26 cellular contexts compared by ENCODE assay signal in genomic region chr6:137910843-137911456, GRCh38. TPM values are rescaled to one million over a fixed set of nuclear protein-coding genes. Genes with fewer than 3 reads are reported as not detected.
DNase-seq lines count a peak whose midpoint lies in the region; ATAC-seq, FAIRE-seq and TF ChIP-seq lines count a peak whose summit lies in the region.
"Had no signal": no experiment of that assay in that cellular context is flagged by ENCODE, and none has a peak within 500 bp of the region (broad histone marks: within the 10 kb centered on the region; RNA-seq: fewer than 3 reads in every experiment).

No MANE protein-coding gene starts in this region.

- FAIRE-seq in GM12878 (lab: Jason Lieb, UNC): no peak
- FAIRE-seq: colon had no signal

- TF ChIP-seq POLR2A in GM12878 (IDR thresholded peaks at IDR 0.05; ENCODE audit: low read depth, low read length): no peak

- no peak overlapping the region for H3K4me3 ChIP-seq in left ventricle myocardium inferior
- H3K4me3 ChIP-seq in MM.1S (ENCODE audit: low read length): no peak overlapping the region
- H3K4me3 ChIP-seq in GM12878: peak overlapping the region; percentile 56
- H3K4me3 ChIP-seq in ascending aorta: no peak overlapping the region
- H3K4me3 ChIP-seq: mucosa of descending colon, tibial nerve had no signal

- intact Hi-C loops in left ventricle myocardium inferior (cut with micrococcal nuclease): no loop called here
- intact Hi-C loops in Right ventricle myocardium inferior (cut with DNase I): no loop called here
- intact Hi-C loops in GM12878 (cut with micrococcal nuclease; ENCODE audit: unreplicated experiment): no loop called here
- intact Hi-C loops in ascending aorta (cut with DNase I): no loop called here

- POLR2A ChIA-PET in GM12878 (lab: Charles Lee): interaction anchor here (0.6 to 6.7 kb wide), 14 partner anchors 13 to 730 kb away, joined by 3 to 153 read pairs (median 4); partner anchors contain the start of gene TNFAIP3

- in situ Hi-C loops in GM12878 (cut with MboI): no loop called here

- H3K79me2 ChIP-seq in MM.1S (ENCODE audit: low read length) (no peaks in the 10 kb centered on the region), GM12878 (ENCODE audit: control insufficient read depth, insufficient read depth, low read length) (peaks cover 30% of the 10 kb centered on the region)

- no peak for ATAC-seq in Right ventricle myocardium inferior
- ATAC-seq in GM12878: peak; percentile 22
- ATAC-seq in stimulated activated memory B cell treated with anti-CD40 and anti-IgM and Interleukin-4, amounts not matched to agents 10 μg/mL and 1 μg/mL and 100 μg/mL, for 72 hours: no peak
- ATAC-seq: HCT116 had no signal

- no peak for TF ChIP-seq RAD21 in GM12878 (IDR thresholded peaks at IDR 0.05; ENCODE audit: insufficient read depth, low read depth, low read length)

- no peaks in the 10 kb centered on the region for H3K36me3 ChIP-seq in left ventricle myocardium inferior
- H3K36me3 ChIP-seq in MM.1S (replicated peaks; ENCODE audit: insufficient read depth, low read length): no peaks in the 10 kb centered on the region
- H3K36me3 ChIP-seq in GM12878 (ENCODE audit: control insufficient read depth in 2 of 2, insufficient read depth in 2 of 2, low read length in 1 of 2): no peaks in the 10 kb centered on the region
- no peaks in the 10 kb centered on the region for H3K36me3 ChIP-seq in ascending aorta
- H3K36me3 ChIP-seq: tibial nerve had no signal

- CTCF ChIA-PET in GM12878 (lab: Yijun Ruan, JAX): interaction anchor here (0.9 to 6.9 kb wide), 15 partner anchors 9 to 206 kb away, joined by 3 to 71 read pairs (median 6); no protein-coding TSS in a partner anchor

- H3K4me1 Mint-ChIP-seq in stimulated activated memory B cell treated with anti-CD40 and anti-IgM and Interleukin-4, amounts not matched to agents 10 μg/mL and 1 μg/mL and 100 μg/mL, for 72 hours: peaks cover 77% of the 10 kb centered on the region

- H2AFZ ChIP-seq in MM.1S (ENCODE audit: low read length) (peak overlapping the region; percentile 94; the same call in 1 of the 2 replicates), GM12878 (ENCODE audit: control insufficient read depth, low read depth, low read length) (no peak overlapping the region; the same call in 1 of the 2 replicates)

- TF ChIP-seq CTCF in left ventricle myocardium inferior (IDR thresholded peaks at IDR 0.05; ENCODE audit: borderline replicate concordance) (no peak), MM.1S (IDR thresholded peaks at IDR 0.05; ENCODE audit: low read length) (no peak), GM12878 (IDR thresholded peaks at IDR 0.05 in 2 of 3, conservative IDR thresholded peaks at IDR 0.05 in 1 of 3; ENCODE audit: control insufficient read depth in 2 of 3, extremely low read depth in 1 of 3, insufficient read depth in 1 of 3, low read depth in 3 of 3, low read length in 3 of 3) (no peak), ascending aorta (IDR thresholded peaks at IDR 0.05) (no peak)

- H3K4me3 Mint-ChIP-seq in stimulated activated memory B cell treated with anti-CD40 and anti-IgM and Interleukin-4, amounts not matched to agents 10 μg/mL and 1 μg/mL and 100 μg/mL, for 72 hours: no peak overlapping the region
- H3K4me3 Mint-ChIP-seq: activated CD4-positive, alpha-beta memory T cell treated with anti-CD3 and anti-CD28 coated beads for 36 hours; activated naive CD4-positive, alpha-beta T cell treated with anti-CD3 and anti-CD28 coated beads, Interleukin-2, amount 10 ng/mL, durations not matched to agents 7 days and 5 days; activated T-helper 1 cell treated with anti-CD3 and anti-CD28 coated beads, Interleukin-12 subunit alpha, Interleukin-12 subunit beta, Interleukin-2, Interleukin-4 antibody, amounts not matched to agents 30 ng/mL and 10 ng/mL and 1 ng/mL, durations not matched to agents 14 hours and 24 hours and 36 hours; neural crest cell; T-helper 1 cell treated with Interleukin-12 subunit alpha and Interleukin-12 subunit beta and Interleukin-4 antibody, amounts not matched to agents 30 μg/mL and 1 μg/mL, for 36 hours had no signal

- H3K9me2 ChIP-seq in MM.1S (replicated peaks; ENCODE audit: insufficient read depth, low read length): no peaks in the 10 kb centered on the region
- H3K9me2 ChIP-seq: SK-N-SH had no signal

- no TSS peak for BruUV-seq in GM12878 (replicated peaks; lab: Mats Ljungman, UMichigan)

- RAD21 ChIA-PET in GM12878 (lab: Charles Lee; ENCODE audit: unreplicated experiment): interaction anchor here (0.6 to 4.8 kb wide), 18 partner anchors 9 to 816 kb away, joined by 3 to 65 read pairs (median 8); partner anchors contain the start of gene TNFAIP3

- H4K20me1 ChIP-seq in MM.1S (ENCODE audit: insufficient read depth, low read length) (no peaks in the 10 kb centered on the region), GM12878 (ENCODE audit: control insufficient read depth, insufficient read depth) (no peaks in the 10 kb centered on the region)

- peaks cover 9% of the 10 kb centered on the region for H3K9me3 Mint-ChIP-seq in stimulated activated memory B cell treated with anti-CD40 and anti-IgM and Interleukin-4, amounts not matched to agents 10 μg/mL and 1 μg/mL and 100 μg/mL, for 72 hours

- 82% methylated on average over 6 of the region's 6 CpGs for WGBS in GM12878 (ENCODE audit: insufficient coverage, insufficient replicate concordance, low lambda C conversion rate, missing lambda C conversion rate)

- no peak overlapping the region for H3K9ac ChIP-seq in MM.1S (ENCODE audit: low read length)
- H3K9ac ChIP-seq in GM12878 (ENCODE audit: control insufficient read depth, insufficient read depth, low read length): peak overlapping the region; percentile 79
- H3K9ac ChIP-seq: SK-N-SH had no signal

- H3K4me2 ChIP-seq in MM.1S (ENCODE audit: low read depth, low read length): peak overlapping the region; percentile 90; the same call in 1 of the 2 replicates
- peak overlapping the region; percentile 99 for H3K4me2 ChIP-seq in GM12878 (ENCODE audit: control insufficient read depth, insufficient read depth)
- H3K4me2 ChIP-seq: SK-N-SH had no signal

- no peaks in the 10 kb centered on the region for H3K27me3 ChIP-seq in left ventricle myocardium inferior (ENCODE audit: low read depth)
- no peaks in the 10 kb centered on the region for H3K27me3 ChIP-seq in MM.1S (replicated peaks; ENCODE audit: insufficient read depth, low read length)
- H3K27me3 ChIP-seq in GM12878 (replicated peaks in 1 of 2; ENCODE audit: control insufficient read depth in 2 of 2, insufficient read depth in 2 of 2, low read length in 1 of 2): no peaks in the 10 kb centered on the region
- H3K27me3 ChIP-seq in ascending aorta: no peaks in the 10 kb centered on the region
- H3K27me3 ChIP-seq: tibial nerve had no signal

- SMC1A ChIA-PET in GM12878 (lab: Charles Lee; ENCODE audit: uncharacterized antibody, unreplicated experiment): interaction anchor here (0.6 to 8.9 kb wide), 19 partner anchors 9 to 814 kb away, joined by 3 to 126 read pairs (median 10); partner anchors contain the start of gene TNFAIP3

- peak overlapping the region; percentile 69 for H3K27ac Mint-ChIP-seq in stimulated activated memory B cell treated with anti-CD40 and anti-IgM and Interleukin-4, amounts not matched to agents 10 μg/mL and 1 μg/mL and 100 μg/mL, for 72 hours
- H3K27ac Mint-ChIP-seq: activated CD4-positive, alpha-beta memory T cell treated with anti-CD3 and anti-CD28 coated beads for 36 hours; activated naive CD4-positive, alpha-beta T cell treated with anti-CD3 and anti-CD28 coated beads, Interleukin-2, amount 10 ng/mL, durations not matched to agents 7 days and 5 days; activated T-helper 1 cell treated with anti-CD3 and anti-CD28 coated beads, Interleukin-12 subunit alpha, Interleukin-12 subunit beta, Interleukin-2, Interleukin-4 antibody, amounts not matched to agents 30 ng/mL and 10 ng/mL and 1 ng/mL, durations not matched to agents 14 hours and 24 hours and 36 hours; T-helper 1 cell treated with Interleukin-12 subunit alpha and Interleukin-12 subunit beta and Interleukin-4 antibody, amounts not matched to agents 30 μg/mL and 1 μg/mL, for 36 hours had no signal

- H3K9me3 ChIP-seq in left ventricle myocardium inferior (replicated peaks) (peaks cover 16% of the 10 kb centered on the region), MM.1S (replicated peaks; ENCODE audit: insufficient read depth, low read length) (no peaks in the 10 kb centered on the region), GM12878 (replicated peaks; ENCODE audit: control insufficient read depth, insufficient read depth, low read length) (peaks cover under 1% of the 10 kb centered on the region), ascending aorta (no peaks in the 10 kb centered on the region)
- H3K9me3 ChIP-seq: mucosa of descending colon, SK-N-SH had no signal

- H3F3A ChIP-seq in MM.1S (ENCODE audit: insufficient read depth, low read length): peaks cover 7% of the 10 kb centered on the region

- H3K36me3 Mint-ChIP-seq in stimulated activated memory B cell treated with anti-CD40 and anti-IgM and Interleukin-4, amounts not matched to agents 10 μg/mL and 1 μg/mL and 100 μg/mL, for 72 hours: peaks cover 4% of the 10 kb centered on the region
- H3K36me3 Mint-ChIP-seq: activated naive CD4-positive, alpha-beta T cell treated with anti-CD3 and anti-CD28 coated beads, Interleukin-2, amount 10 ng/mL, durations not matched to agents 7 days and 5 days had no signal

- DNase-seq in left ventricle myocardium inferior: no peak
- DNase-seq in Right ventricle myocardium inferior (ENCODE audit: missing footprints): no peak
- DNase-seq in MM.1S: no peak
- no peak for DNase-seq in GM12878 (ENCODE audit: low read depth, low spot score)
- DNase-seq in NCI-H1417 treated with DMSO at 0.1 percent for 48 hours (lab: John Stamatoyannopoulos, UW): no peak
- no peak for DNase-seq in ascending aorta (ENCODE audit: low spot score in 2 of 2)
- DNase-seq in mucosa of gallbladder (ENCODE audit: low spot score): no peak
- DNase-seq: activated CD4-positive, alpha-beta memory T cell treated with anti-CD3 and anti-CD28 coated beads for 36 hours; activated CD8-positive, alpha-beta memory T cell treated with anti-CD3 and anti-CD28 coated beads, Interleukin-2, amount 50 U/mL, for 48 hours; activated naive CD4-positive, alpha-beta T cell treated with anti-CD3 and anti-CD28 coated beads, Interleukin-2, amount 10 ng/mL, durations not matched to agents 7 days and 5 days; effector CD4-positive, alpha-beta T cell; EL; hypothalamus; mucosa of descending colon; NCI-H748 treated with DMSO at 0.1 percent for 48 hours; posterior cingulate gyrus; right cardiac atrium; SK-N-SH; stimulated activated CD4-positive, alpha-beta T cell treated with anti-CD3 and anti-CD28 coated beads, Interleukin-1b, Interleukin-23, amount 100 ng/mL, for 48 hours had no signal

- TF ChIP-seq EP300 in GM12878 (IDR thresholded peaks at IDR 0.05; ENCODE audit: borderline replicate concordance in 1 of 2, control insufficient read depth in 1 of 2, low read depth in 2 of 2, low read length in 2 of 2): no peak

- H3K27ac ChIP-seq in left ventricle myocardium inferior (replicated peaks) (peak overlapping the region; percentile 55), MM.1S (ENCODE audit: low read length) (no peak overlapping the region; the same call in 1 of the 2 replicates), GM12878 (ENCODE audit: control insufficient read depth, insufficient read depth) (peak overlapping the region; percentile 95), ascending aorta (no peak overlapping the region)
- H3K27ac ChIP-seq: tibial nerve had no signal

- H3K4me1 ChIP-seq in left ventricle myocardium inferior (no peaks in the 10 kb centered on the region), MM.1S (ENCODE audit: low read length) (peaks cover 31% of the 10 kb centered on the region), GM12878 (ENCODE audit: control insufficient read depth, insufficient read depth, low read length) (peaks cover 46% of the 10 kb centered on the region), ascending aorta (no peaks in the 10 kb centered on the region)
- H3K4me1 ChIP-seq: tibial nerve had no signal

- H3K27me3 Mint-ChIP-seq in stimulated activated memory B cell treated with anti-CD40 and anti-IgM and Interleukin-4, amounts not matched to agents 10 μg/mL and 1 μg/mL and 100 μg/mL, for 72 hours: no peaks in the 10 kb centered on the region
- H3K27me3 Mint-ChIP-seq: activated CD4-positive, alpha-beta memory T cell treated with anti-CD3 and anti-CD28 coated beads for 36 hours had no signal

RNA-seq across cellular contexts. Expression of gene TNFAIP3, which starts 43.9 kb away (rescaled TPM):
- total RNA-seq in left ventricle myocardium inferior (7.0 TPM), Right ventricle myocardium inferior (6.8 TPM), GM12878 (2014; rRNA removed) (84.0 and 96.8 TPM in 2 replicates), GM12878 (2014; rRNA removed; fragmentation: Illumina TruSeq; extraction: Trizol) (81.4 and 82.4 TPM in 2 replicates), GM12878 (2021) (220 and 229 TPM in 2 replicates), ascending aorta (24.5 TPM), mucosa of gallbladder (33.8 TPM)
- 258 and 260 TPM in 2 replicates for total RNA-seq in GM12878 (2013; cell fraction: nucleolus; rRNA removed)
- polyA plus RNA-seq in GM12878 (2011; ENCODE audit: low read depth): 59.4 TPM
- polyA plus RNA-seq in GM12878 (2011; rRNA removed) (308 and 350 TPM in 2 replicates), GM12878 (2014; fragmentation: Illumina TruSeq; extraction: Trizol) (149 and 171 TPM in 2 replicates), GM12878 (2014; fragmentation: Nextera tagmentation; extraction: Ambion mirVana) (10 to 100 TPM; 18.0 to 31.5 TPM), GM12878 (2014; rRNA removed) (138 and 149 TPM in 2 replicates), GM12878 (2016; fragmentation: Nextera tagmentation; extraction: Ambion mirVana) (100 to 1,000 TPM; 126 to 128 TPM)
- 204 and 210 TPM in 2 replicates for polyA plus RNA-seq in GM12878 (2011; cell fraction: cytosol; rRNA removed)
- polyA plus RNA-seq in GM12878 (2011; cell fraction: nucleus; rRNA removed): 565 and 695 TPM in 2 replicates
- polyA plus RNA-seq in GM12878 (2012): 64.6 and 107 TPM in 2 replicates
- polyA minus RNA-seq in GM12878 (2011; rRNA and poly(A)+ RNA removed): 268 and 281 TPM in 2 replicates
- 95.9 and 104 TPM in 2 replicates for polyA minus RNA-seq in GM12878 (2011; cell fraction: cytosol; rRNA and poly(A)+ RNA removed)
- polyA minus RNA-seq in GM12878 (2011; cell fraction: nucleus; rRNA and poly(A)+ RNA removed): 243 and 270 TPM in 2 replicates

Comparison
In these comparisons a context has a peak if more than half of its experiments do, and no peak if none do; other contexts are left out.
1. H3K27ac ChIP-seq: peak in left ventricle myocardium inferior (single experiment) and GM12878 (single experiment); none in MM.1S (single experiment) and ascending aorta (0 of 2).